ENCODE assay signal across 17 cellular contexts in genomic region chr7:153301908-153302307, GRCh38.
DNase-seq lines count a peak whose midpoint lies in the region; TF ChIP-seq lines count a peak whose summit lies in the region.
"Had no signal": no experiment of that assay in that cellular context is flagged by ENCODE, and none has a peak within 500 bp of the region (broad histone marks: within the 10 kb centered on the region; RNA-seq: fewer than 3 reads in every experiment).

No MANE protein-coding gene starts in this region.

- intact Hi-C loops in activated CD4-positive, alpha-beta memory T cell treated with anti-CD3 and anti-CD28 coated beads for 36 hours (cut with micrococcal nuclease), result no loop called here

- no peaks in the 10 kb centered on the region for H3K27me3 Mint-ChIP-seq in activated CD4-positive, alpha-beta memory T cell treated with anti-CD3 and anti-CD28 coated beads for 36 hours

- no peak overlapping the region for H3K4me3 Mint-ChIP-seq in activated CD4-positive, alpha-beta memory T cell treated with anti-CD3 and anti-CD28 coated beads for 36 hours
- H3K4me3 Mint-ChIP-seq: CD8-positive, alpha-beta T cell; HFFc6 had no signal

- H2BK15ac ChIP-seq in neuronal stem cell (ENCODE audit: low read length), result no peak overlapping the region

- no peaks in the 10 kb centered on the region for H3K9me3 ChIP-seq in neuronal stem cell (replicated peaks in 1 of 2; ENCODE audit: control insufficient read depth in 2 of 2, insufficient read depth in 1 of 2, low read depth in 1 of 2, low read length in 2 of 2)

- WGBS in neuronal stem cell (ENCODE audit: extremely low coverage in 2 of 2, insufficient read length in 2 of 2, insufficient replicate concordance in 1 of 2), 2 donors, result no CpG with 5 or more reads among the region's 7 CpGs

- H3K27me3 ChIP-seq in neuronal stem cell (ENCODE audit: control insufficient read depth in 3 of 3, insufficient read depth in 3 of 3, low read depth in 1 of 3, low read length in 3 of 3), result no peaks in the 10 kb centered on the region
- H3K27me3 ChIP-seq: BLaER1 had no signal

- no peaks in the 10 kb centered on the region for H3K36me3 ChIP-seq in neuronal stem cell (replicated peaks in 1 of 2; ENCODE audit: control insufficient read depth in 2 of 2, insufficient read depth in 2 of 2, low read length in 2 of 2)
- H3K36me3 ChIP-seq: BLaER1 had no signal

- H3K9me3 Mint-ChIP-seq in activated CD4-positive, alpha-beta memory T cell treated with anti-CD3 and anti-CD28 coated beads for 36 hours, result peaks cover 30% of the 10 kb centered on the region

- H2AFZ ChIP-seq in neuronal stem cell (ENCODE audit: low read length), result no peak overlapping the region

- no peak overlapping the region for H4K91ac ChIP-seq in neuronal stem cell (ENCODE audit: low read depth, low read length, poor library complexity)

- no peak overlapping the region for H2BK120ac ChIP-seq in neuronal stem cell (ENCODE audit: low read depth, low read length)

- POLR2A ChIA-PET in activated CD4-positive, alpha-beta memory T cell treated with anti-CD3 and anti-CD28 coated beads for 36 hours (lab: Charles Lee), result no interaction called here

- DNase-seq in NCI-H82 (lab: John Stamatoyannopoulos, UW), result peak; percentile 9
- no peak for DNase-seq in NCI-H82 treated with DMSO at 0.1 percent for 48 hours (lab: John Stamatoyannopoulos, UW; ENCODE audit: unreplicated experiment)
- DNase-seq in left kidney (ENCODE audit: low read depth, low spot score), result peak; percentile 42
- DNase-seq in neuronal stem cell (ENCODE audit: low spot score), result peak; percentile 33
- DNase-seq in activated CD4-positive, alpha-beta memory T cell treated with anti-CD3 and anti-CD28 coated beads for 36 hours, result no peak
- no peak for DNase-seq in coronary artery (ENCODE audit: low spot score)
- DNase-seq in ureter (ENCODE audit: low spot score), result no peak
- DNase-seq: 8988T; Calu3; CD8-positive, alpha-beta T cell; DND-41; EL; GOT3; H7; HFFc6 had no signal

- H2BK5ac ChIP-seq in neuronal stem cell (ENCODE audit: low read length), result no peak overlapping the region

- H2BK12ac ChIP-seq in neuronal stem cell (ENCODE audit: low read length), result no peak overlapping the region

- no peak overlapping the region for H3K23ac ChIP-seq in neuronal stem cell (ENCODE audit: low read depth, low read length, poor library complexity)

- no peak for TF ChIP-seq CTCF in coronary artery (IDR thresholded peaks at IDR 0.05)

- no peak overlapping the region for H3K18ac ChIP-seq in neuronal stem cell (ENCODE audit: low read length)

- CTCF ChIA-PET in activated CD4-positive, alpha-beta memory T cell treated with anti-CD3 and anti-CD28 coated beads for 36 hours (lab: Charles Lee), result no interaction called here

- H2AK5ac ChIP-seq in neuronal stem cell (ENCODE audit: low read depth, low read length), result no peak overlapping the region

- no peaks in the 10 kb centered on the region for H3K79me1 ChIP-seq in neuronal stem cell (ENCODE audit: low read depth, low read length)

- no peaks in the 10 kb centered on the region for H3K36me3 Mint-ChIP-seq in activated CD4-positive, alpha-beta memory T cell treated with anti-CD3 and anti-CD28 coated beads for 36 hours
- H3K36me3 Mint-ChIP-seq: CD8-positive, alpha-beta T cell had no signal

- H3K4me3 ChIP-seq in neuronal stem cell (ENCODE audit: low read length in 2 of 2) (no peak overlapping the region), coronary artery (no peak overlapping the region)
- H3K4me3 ChIP-seq: BLaER1, GM12878 had no signal

- H3K4me2 ChIP-seq in neuronal stem cell (ENCODE audit: insufficient read depth, low read length, poor library complexity, severe bottlenecking), result no peak overlapping the region
- H3K4me2 ChIP-seq: BLaER1 had no signal

- no peak overlapping the region for H3K4ac ChIP-seq in neuronal stem cell (ENCODE audit: low read length)

- peaks cover 0 to 22% of the 10 kb centered on the region in 2 donors for H3K4me1 ChIP-seq in neuronal stem cell (ENCODE audit: control insufficient read depth in 2 of 2, insufficient read depth in 1 of 2, low read depth in 1 of 2, low read length in 2 of 2)
- H3K4me1 ChIP-seq: BLaER1 had no signal

- H4K8ac ChIP-seq in neuronal stem cell (ENCODE audit: low read depth, low read length), result no peak overlapping the region

- no peaks in the 10 kb centered on the region for H3K4me1 Mint-ChIP-seq in activated CD4-positive, alpha-beta memory T cell treated with anti-CD3 and anti-CD28 coated beads for 36 hours (ENCODE audit: low read depth)

- H3K14ac ChIP-seq in neuronal stem cell (ENCODE audit: low read length), result no peak overlapping the region

- H3K9ac ChIP-seq in neuronal stem cell (ENCODE audit: low read depth, low read length, poor library complexity), result no peak overlapping the region
- H3K9ac ChIP-seq: BLaER1 had no signal

- peak overlapping the region; percentile 17 for H3K27ac ChIP-seq in neuronal stem cell (replicated peaks; ENCODE audit: low read length)
- H3K27ac ChIP-seq in coronary artery, result no peak overlapping the region
- H3K27ac ChIP-seq: BLaER1 had no signal

- no peak overlapping the region for H3K27ac Mint-ChIP-seq in activated CD4-positive, alpha-beta memory T cell treated with anti-CD3 and anti-CD28 coated beads for 36 hours
- H3K27ac Mint-ChIP-seq: CD8-positive, alpha-beta T cell; HFFc6 had no signal

Comparison
In these comparisons a context has a peak if more than half of its experiments do, and no peak if none do; other contexts are left out.
1. DNase-seq: peak in NCI-H82 (single experiment), left kidney (single experiment) and neuronal stem cell (single experiment); none in NCI-H82 treated with DMSO at 0.1 percent for 48 hours (single experiment), activated CD4-positive, alpha-beta memory T cell treated with anti-CD3 and anti-CD28 coated beads for 36 hours (single experiment), coronary artery (single experiment) and ureter (single experiment).